9 cellular contexts compared by ENCODE assay signal in genomic region chr5:73899055-73899454, GRCh38.
DNase-seq lines count a peak whose midpoint lies in the region; ATAC-seq lines count a peak whose summit lies in the region.
"Had no signal": no experiment of that assay in that cellular context is flagged by ENCODE, and none has a peak within 500 bp of the region (broad histone marks: within the 10 kb centered on the region; RNA-seq: fewer than 3 reads in every experiment).

No MANE protein-coding gene starts in this region.

- H3K4me2 ChIP-seq in trophoblast cell (ENCODE audit: low read length): no peak overlapping the region

- H3K27me3 Mint-ChIP-seq in activated T-cell treated with anti-CD3 and anti-CD28 coated beads, Interleukin-2, amount 50 U/mL, for 4 hours (ENCODE audit: low read depth): peaks cover 41% of the 10 kb centered on the region
- peaks cover 61% of the 10 kb centered on the region for H3K27me3 Mint-ChIP-seq in activated T-cell treated with anti-CD3 and anti-CD28 coated beads, Interleukin-2, amount 50 U/mL, for 24 hours

- H4K8ac ChIP-seq in trophoblast cell (ENCODE audit: low read depth, low read length): no peak overlapping the region

- ATAC-seq in activated T-cell treated with anti-CD3 and anti-CD28 coated beads, Interleukin-2, amount 50 U/mL, for 4 hours: peak; percentile 28 to 60
- ATAC-seq in GM21619 (IDR thresholded peaks at IDR 0.05; ENCODE audit: unreplicated experiment) (peak; percentile 84), HG03558 (IDR thresholded peaks at IDR 0.05; ENCODE audit: extremely low read depth, unreplicated experiment) (peak; percentile 83), GM19467 (IDR thresholded peaks at IDR 0.05; ENCODE audit: unreplicated experiment) (no peak)
- ATAC-seq: T-helper 17 cell had no signal

- no peak for DNase-seq in activated T-cell treated with anti-CD3 and anti-CD28 coated beads, Interleukin-2, amount 50 U/mL, for 4 hours
- DNase-seq in activated T-cell treated with anti-CD3 and anti-CD28 coated beads, Interleukin-2, amount 50 U/mL, for 24 hours: no peak
- DNase-seq in trophoblast cell: no peak
- no peak for DNase-seq in NCI-H2081 (lab: John Stamatoyannopoulos, UW)
- no peak for DNase-seq in OCI-M2 (lab: John Stamatoyannopoulos, UW; ENCODE audit: unreplicated experiment)
- DNase-seq: T-helper 17 cell had no signal

- H3K4me3 ChIP-seq in trophoblast cell (ENCODE audit: low read depth, low read length): no peak overlapping the region

- no peak overlapping the region for H3K9ac ChIP-seq in trophoblast cell (ENCODE audit: low read length)

- no peaks in the 10 kb centered on the region for H3K36me3 Mint-ChIP-seq in activated T-cell treated with anti-CD3 and anti-CD28 coated beads, Interleukin-2, amount 50 U/mL, for 4 hours (ENCODE audit: insufficient read depth)
- H3K36me3 Mint-ChIP-seq in activated T-cell treated with anti-CD3 and anti-CD28 coated beads, Interleukin-2, amount 50 U/mL, for 24 hours (ENCODE audit: low read depth): no peaks in the 10 kb centered on the region

- H2BK12ac ChIP-seq in trophoblast cell (ENCODE audit: low read length): no peak overlapping the region

- no peaks in the 10 kb centered on the region for H3K9me3 ChIP-seq in trophoblast cell (ENCODE audit: insufficient read depth, low read depth, low read length)

- no peak overlapping the region for H4K12ac ChIP-seq in trophoblast cell (ENCODE audit: low read depth, low read length)

- H3K27me3 ChIP-seq in trophoblast cell (ENCODE audit: insufficient read depth, low read length): no peaks in the 10 kb centered on the region

- no peaks in the 10 kb centered on the region for H3K9me3 Mint-ChIP-seq in activated T-cell treated with anti-CD3 and anti-CD28 coated beads, Interleukin-2, amount 50 U/mL, for 4 hours
- H3K9me3 Mint-ChIP-seq in activated T-cell treated with anti-CD3 and anti-CD28 coated beads, Interleukin-2, amount 50 U/mL, for 24 hours: no peaks in the 10 kb centered on the region

- no peak overlapping the region for H3K18ac ChIP-seq in trophoblast cell (ENCODE audit: low read length)

- no peak overlapping the region for H2AK5ac ChIP-seq in trophoblast cell (ENCODE audit: low read length)

- no CpG with 5 or more reads among the region's 9 CpGs for WGBS in trophoblast cell (ENCODE audit: extremely low coverage, insufficient coverage, insufficient read length)

- no peak overlapping the region for H3K27ac ChIP-seq in trophoblast cell (ENCODE audit: low read depth, low read length)

- H3K27ac Mint-ChIP-seq in activated T-cell treated with anti-CD3 and anti-CD28 coated beads, Interleukin-2, amount 50 U/mL, for 24 hours: no peak overlapping the region
- H3K27ac Mint-ChIP-seq: T-helper 17 cell had no signal

- no peak overlapping the region for H3K4me3 Mint-ChIP-seq in activated T-cell treated with anti-CD3 and anti-CD28 coated beads, Interleukin-2, amount 50 U/mL, for 4 hours
- H3K4me3 Mint-ChIP-seq in activated T-cell treated with anti-CD3 and anti-CD28 coated beads, Interleukin-2, amount 50 U/mL, for 24 hours: no peak overlapping the region
- H3K4me3 Mint-ChIP-seq: T-helper 17 cell had no signal

- no peak overlapping the region for H3K4ac ChIP-seq in trophoblast cell (ENCODE audit: low read depth, low read length)

- H3K79me1 ChIP-seq in trophoblast cell (ENCODE audit: low read length): peaks cover 7% of the 10 kb centered on the region

- H3K36me3 ChIP-seq in trophoblast cell (ENCODE audit: control insufficient read depth in 1 of 2, insufficient read depth in 2 of 2, low read length in 2 of 2): no peaks in the 10 kb centered on the region

- H4K91ac ChIP-seq in trophoblast cell (ENCODE audit: low read depth, low read length): peak overlapping the region; percentile 26

- H3K79me2 ChIP-seq in trophoblast cell (ENCODE audit: control insufficient read depth, insufficient read depth, low read length, poor library complexity): no peaks in the 10 kb centered on the region

- H3K23ac ChIP-seq in trophoblast cell (ENCODE audit: low read length): no peak overlapping the region

- peaks cover 7 to 8% of the 10 kb centered on the region in 2 experiments for H3K4me1 ChIP-seq in trophoblast cell (ENCODE audit: control insufficient read depth in 1 of 2, insufficient read depth in 2 of 2, low read length in 2 of 2)

- no peak overlapping the region for H2AFZ ChIP-seq in trophoblast cell (ENCODE audit: insufficient read depth, low read length, poor library complexity)

- no peak overlapping the region for H3K14ac ChIP-seq in trophoblast cell (ENCODE audit: low read length)

- no peak overlapping the region for H2BK120ac ChIP-seq in trophoblast cell (ENCODE audit: insufficient read depth, low read length, poor library complexity)

- H3K4me1 Mint-ChIP-seq in activated T-cell treated with anti-CD3 and anti-CD28 coated beads, Interleukin-2, amount 50 U/mL, for 4 hours (ENCODE audit: low read depth): no peaks in the 10 kb centered on the region
- H3K4me1 Mint-ChIP-seq in activated T-cell treated with anti-CD3 and anti-CD28 coated beads, Interleukin-2, amount 50 U/mL, for 24 hours (ENCODE audit: low read depth): peaks cover 5% of the 10 kb centered on the region

- no peak overlapping the region for H2BK5ac ChIP-seq in trophoblast cell (ENCODE audit: low read depth, low read length, poor library complexity)
